8 cellular contexts compared by ENCODE assay signal in the genomic region with DNA sequence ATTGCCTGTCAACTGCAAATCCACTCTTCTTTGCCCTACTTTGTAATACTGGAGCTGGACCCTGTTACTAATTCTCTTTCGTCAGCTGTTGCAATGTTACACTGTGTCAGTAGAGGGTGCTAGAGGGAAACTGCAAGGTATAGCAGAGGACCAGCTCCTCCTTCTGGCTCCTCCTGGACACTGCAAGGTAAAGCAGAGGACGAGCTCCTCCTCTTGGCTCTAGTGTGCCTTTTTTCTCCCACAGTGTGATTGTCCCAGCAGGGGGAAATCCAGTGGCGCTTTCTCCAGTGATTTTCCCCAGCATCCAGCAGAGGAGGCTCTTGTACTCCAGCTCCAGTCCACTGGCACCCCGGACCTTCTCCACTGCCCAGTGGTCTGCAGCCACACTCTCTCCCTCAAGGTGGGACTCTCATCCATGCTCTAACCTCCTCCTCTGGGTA.
DNase-seq lines count a peak whose midpoint lies in the region; ATAC-seq and TF ChIP-seq lines count a peak whose summit lies in the region.

No MANE protein-coding gene starts in this region.

- no peak overlapping the region for H2BK120ac ChIP-seq in mesendoderm (ENCODE audit: low read depth, low read length)

- H3K27me3 ChIP-seq in HL-60 (ENCODE audit: insufficient read depth, poor library complexity, severe bottlenecking) (no peaks in the 10 kb centered on the region), mesendoderm (ENCODE audit: insufficient read depth, low read length, poor library complexity) (no peaks in the 10 kb centered on the region)
- H3K27me3 ChIP-seq in effector memory CD4-positive, alpha-beta T cell (replicated peaks; ENCODE audit: control insufficient read depth, insufficient read depth, low read length, poor library complexity, severe bottlenecking), result no peaks in the 10 kb centered on the region

- peaks cover 3% of the 10 kb centered on the region for H3K4me1 ChIP-seq in effector memory CD4-positive, alpha-beta T cell (ENCODE audit: control insufficient read depth, insufficient read depth, low read length, poor library complexity, severe bottlenecking)
- H3K4me1 ChIP-seq in mesendoderm (ENCODE audit: control insufficient read depth, low read depth, low read length), result no peaks in the 10 kb centered on the region

- peaks cover 10% of the 10 kb centered on the region for H3K4me1 Mint-ChIP-seq in activated CD4-positive, alpha-beta memory T cell treated with anti-CD3 and anti-CD28 coated beads for 36 hours (ENCODE audit: low read depth)

- no peak overlapping the region for H3K18ac ChIP-seq in mesendoderm (ENCODE audit: low read length)

- H3K79me2 ChIP-seq in mesendoderm (ENCODE audit: control insufficient read depth, insufficient read depth, low read length), result no peaks in the 10 kb centered on the region

- peak; percentile 70 for ATAC-seq in GM21367 (IDR thresholded peaks at IDR 0.05; ENCODE audit: unreplicated experiment)

- H3K36me3 Mint-ChIP-seq in activated CD4-positive, alpha-beta memory T cell treated with anti-CD3 and anti-CD28 coated beads for 36 hours, result no peaks in the 10 kb centered on the region

- no peak overlapping the region for H4K5ac ChIP-seq in mesendoderm (ENCODE audit: low read length)

- H3K36me3 ChIP-seq in effector memory CD4-positive, alpha-beta T cell (ENCODE audit: control insufficient read depth, insufficient read depth, low read length), result no peaks in the 10 kb centered on the region
- H3K36me3 ChIP-seq in mesendoderm (ENCODE audit: control insufficient read depth, insufficient read depth, low read length), result no peaks in the 10 kb centered on the region

- H2BK5ac ChIP-seq in mesendoderm (ENCODE audit: low read length), result no peak overlapping the region

- no peak overlapping the region for H4K8ac ChIP-seq in mesendoderm (ENCODE audit: low read depth, low read length)

- CTCF ChIA-PET in activated CD4-positive, alpha-beta memory T cell treated with anti-CD3 and anti-CD28 coated beads for 36 hours (lab: Charles Lee), result interaction anchor here (0.5 to 14.1 kb wide), 114 partner anchors 9 to 815 kb away, joined by 3 to 679 read pairs (median 4); partner anchors contain the start of genes GALNT14, LBH, LCLAT1 and YPEL5

- no peak overlapping the region for H3K9ac ChIP-seq in mesendoderm (ENCODE audit: low read length)

- in situ Hi-C loops in Caki2 (cut with HindIII; ENCODE audit: low pct_unique_long_range_greater_than_20kb, low sequenced_read_pairs), result no loop called here

- H3K4me2 ChIP-seq in mesendoderm (ENCODE audit: low read length), result no peak overlapping the region

- H3K27ac ChIP-seq in HL-60 (replicated peaks), result no peak overlapping the region
- H3K27ac ChIP-seq in effector memory CD4-positive, alpha-beta T cell (ENCODE audit: insufficient read depth, low read length, poor library complexity, severe bottlenecking), result no peak overlapping the region
- no peak overlapping the region for H3K27ac ChIP-seq in mesendoderm (ENCODE audit: low read depth, low read length)

- no peaks in the 10 kb centered on the region for H3K9me3 Mint-ChIP-seq in activated CD4-positive, alpha-beta memory T cell treated with anti-CD3 and anti-CD28 coated beads for 36 hours

- H2AK5ac ChIP-seq in mesendoderm (ENCODE audit: low read length), result no peak overlapping the region

- no peak overlapping the region for H2BK15ac ChIP-seq in mesendoderm (replicated peaks; ENCODE audit: low read depth)

- H3K27me3 Mint-ChIP-seq in activated CD4-positive, alpha-beta memory T cell treated with anti-CD3 and anti-CD28 coated beads for 36 hours, result peaks cover 3% of the 10 kb centered on the region

- H3K23ac ChIP-seq in mesendoderm (ENCODE audit: low read length), result no peak overlapping the region

- no peaks in the 10 kb centered on the region for H3K79me1 ChIP-seq in mesendoderm (ENCODE audit: low read length)

- no peaks in the 10 kb centered on the region for H3K9me3 ChIP-seq in effector memory CD4-positive, alpha-beta T cell (ENCODE audit: control insufficient read depth, low read length)

- no peak overlapping the region for H3K27ac Mint-ChIP-seq in activated CD4-positive, alpha-beta memory T cell treated with anti-CD3 and anti-CD28 coated beads for 36 hours

- H3K56ac ChIP-seq in mesendoderm (ENCODE audit: low read length), result no peak overlapping the region

- WGBS in mesendoderm (ENCODE audit: extremely low coverage, insufficient coverage, low lambda C conversion rate), result no CpG with 5 or more reads among the region's 4 CpGs

- DNase-seq in Caki2 (ENCODE audit: low read depth) (peak; percentile 88), HL-60 (ENCODE audit: low read depth in 1 of 2, low spot score in 1 of 2) (peak; percentile 66 to 90), NCI-H82 (lab: John Stamatoyannopoulos, UW) (peak; percentile 97), mesendoderm (peak; percentile 96)
- peak; percentile 89 for DNase-seq in activated CD4-positive, alpha-beta memory T cell treated with anti-CD3 and anti-CD28 coated beads for 36 hours
- peak; percentile 56 to 76 (median 66) for DNase-seq in effector memory CD4-positive, alpha-beta T cell
- peak; percentile 45 to 74 for DNase-seq in stimulated activated CD8-positive, alpha-beta memory T cell treated with anti-CD3 and anti-CD28 coated beads, Interleukin-2, amount 100 ng/mL, for 48 hours (ENCODE audit: low read depth in 2 of 2)

- H3K4me3 ChIP-seq in HL-60 (replicated peaks; ENCODE audit: insufficient read depth, low read length) (no peak overlapping the region), mesendoderm (ENCODE audit: low read length) (no peak overlapping the region)
- H3K4me3 ChIP-seq in effector memory CD4-positive, alpha-beta T cell (ENCODE audit: insufficient read depth, low read depth, low read length, poor library complexity, severe bottlenecking), result no peak overlapping the region

- no peak overlapping the region for H3K4me3 Mint-ChIP-seq in activated CD4-positive, alpha-beta memory T cell treated with anti-CD3 and anti-CD28 coated beads for 36 hours

- H3K4ac ChIP-seq in mesendoderm (ENCODE audit: low read depth, low read length), result no peak overlapping the region

- POLR2A ChIA-PET in activated CD4-positive, alpha-beta memory T cell treated with anti-CD3 and anti-CD28 coated beads for 36 hours (lab: Charles Lee), result interaction anchor here (0.8 to 1.7 kb wide), 2 partner anchors 543 to 547 kb away, joined by 3 to 9 read pairs; no protein-coding TSS in a partner anchor

- TF ChIP-seq CTCF in HL-60 (IDR thresholded peaks at IDR 0.05; ENCODE audit: insufficient read depth, low read length), result peak; percentile 100

- intact Hi-C loops in activated CD4-positive, alpha-beta memory T cell treated with anti-CD3 and anti-CD28 coated beads for 36 hours (cut with micrococcal nuclease), result loop anchor here (1.0 to 5.0 kb wide), 4 partner anchors 546 to 811 kb away; partner anchors contain the start of gene YPEL5
